Comparison of ENCODE assay signal across 8 cellular contexts in genomic region chr10:74825033-74825370, GRCh38. TPM values are rescaled to one million over a fixed set of nuclear protein-coding genes. Genes with fewer than 3 reads are reported as not detected.
A peak's percentile ranks its signal among the peaks of the same experiment; 100 is the strongest.
DNase-seq lines count a peak whose midpoint lies in the region; ATAC-seq and TF ChIP-seq lines count a peak whose summit lies in the region.

No MANE protein-coding gene starts in this region.

- CTCF ChIA-PET in GM10248 (lab: Yijun Ruan, JAX): no interaction called here

- H3K9me3 Mint-ChIP-seq in activated naive CD4-positive, alpha-beta T cell treated with anti-CD3 and anti-CD28 coated beads, Interleukin-2, amount 50 U/mL, for 24 hours: no peaks in the 10 kb centered on the region

- POLR2A ChIA-PET in GM10248 (lab: Yijun Ruan, JAX): interaction anchor here (0.6 kb wide), 1 partner anchor 24 kb away, joined by 4 read pairs; no protein-coding TSS in a partner anchor

- TF ChIP-seq POLR2A in NB4 (IDR thresholded peaks at IDR 0.05; ENCODE audit: extremely low read depth, insufficient read length): no peak

- H3K27me3 ChIP-seq in right atrium auricular region (no peaks in the 10 kb centered on the region), rectal smooth muscle tissue (ENCODE audit: control insufficient read depth, insufficient read depth, low read length) (no peaks in the 10 kb centered on the region)

- peaks cover 1% of the 10 kb centered on the region for H3K36me3 Mint-ChIP-seq in activated naive CD4-positive, alpha-beta T cell treated with anti-CD3 and anti-CD28 coated beads, Interleukin-2, amount 50 U/mL, for 24 hours

- H3K4me3 Mint-ChIP-seq in activated naive CD4-positive, alpha-beta T cell treated with anti-CD3 and anti-CD28 coated beads, Interleukin-2, amount 50 U/mL, for 24 hours: peak overlapping the region; percentile 83

- H3K4me3 ChIP-seq in NB4 (ENCODE audit: low read depth, low read length): peak overlapping the region; percentile 60
- peak overlapping the region; percentile 81 to 94 for H3K4me3 ChIP-seq in right atrium auricular region
- peak overlapping the region; percentile 89 for H3K4me3 ChIP-seq in rectal smooth muscle tissue (ENCODE audit: low read length)

- no peaks in the 10 kb centered on the region for H3K9me3 ChIP-seq in right atrium auricular region

- peaks cover 0 to 40% of the 10 kb centered on the region in 2 donors for H3K4me1 ChIP-seq in right atrium auricular region
- H3K4me1 ChIP-seq in rectal smooth muscle tissue (ENCODE audit: control insufficient read depth, insufficient read depth, low read length): peaks cover 9% of the 10 kb centered on the region

- peak overlapping the region; percentile 53 for H3K27ac Mint-ChIP-seq in activated naive CD4-positive, alpha-beta T cell treated with anti-CD3 and anti-CD28 coated beads, Interleukin-2, amount 50 U/mL, for 24 hours

- DNase-seq in GM10248 (ENCODE audit: extremely low spot score) (peak; percentile 60), NB4 (ENCODE audit: low read depth) (peak; percentile 75), right atrium auricular region (ENCODE audit: low spot score) (no peak), DMS79 (lab: John Stamatoyannopoulos, UW) (no peak), SHP77 treated with DMSO at 0.1 percent for 48 hours (lab: John Stamatoyannopoulos, UW) (no peak)

- H3K27me3 Mint-ChIP-seq in activated naive CD4-positive, alpha-beta T cell treated with anti-CD3 and anti-CD28 coated beads, Interleukin-2, amount 50 U/mL, for 24 hours: no peaks in the 10 kb centered on the region

- peaks cover 56% of the 10 kb centered on the region for H3K4me1 Mint-ChIP-seq in activated naive CD4-positive, alpha-beta T cell treated with anti-CD3 and anti-CD28 coated beads, Interleukin-2, amount 50 U/mL, for 24 hours

- H3K9ac ChIP-seq in rectal smooth muscle tissue (ENCODE audit: low read length): peak overlapping the region; percentile 80

- H3K27ac ChIP-seq in right atrium auricular region (peak overlapping the region; percentile 94 to 97), rectal smooth muscle tissue (ENCODE audit: low read depth, low read length) (peak overlapping the region; percentile 85)

- TF ChIP-seq CTCF in GM10248 (IDR thresholded peaks at IDR 0.05; ENCODE audit: control extremely low read depth, extremely low read depth, low read depth, missing control alignments): no peak
- TF ChIP-seq CTCF in NB4 (IDR thresholded peaks at IDR 0.05; ENCODE audit: low read depth, low read length): no peak
- no peak for TF ChIP-seq CTCF in right atrium auricular region (IDR thresholded peaks at IDR 0.05)

- H3K36me3 ChIP-seq in right atrium auricular region (no peaks in the 10 kb centered on the region), rectal smooth muscle tissue (ENCODE audit: control insufficient read depth, insufficient read depth, low read length) (no peaks in the 10 kb centered on the region)

- ATAC-seq in HG03095 (IDR thresholded peaks at IDR 0.05; ENCODE audit: unreplicated experiment): no peak

RNA-seq across cellular contexts. Expression of gene KAT6B, which starts 1.4 kb away (rescaled TPM):
- total RNA-seq in right atrium auricular region: 10 to 100 TPM; 42.7 to 43.5 TPM

Comparison
In these comparisons a context has a peak if more than half of its experiments do, and no peak if none do; other contexts are left out.
1. DNase-seq: peak in GM10248 (single experiment) and NB4 (single experiment); none in right atrium auricular region (single experiment), DMS79 (single experiment) and SHP77 treated with DMSO at 0.1 percent for 48 hours (single experiment).
2. Peak in every context shown above with its lines, with median percentiles within 50 percentile points of each other: H3K4me3 ChIP-seq.